Comparison of ENCODE assay signal across 13 cellular contexts in the genomic region with DNA sequence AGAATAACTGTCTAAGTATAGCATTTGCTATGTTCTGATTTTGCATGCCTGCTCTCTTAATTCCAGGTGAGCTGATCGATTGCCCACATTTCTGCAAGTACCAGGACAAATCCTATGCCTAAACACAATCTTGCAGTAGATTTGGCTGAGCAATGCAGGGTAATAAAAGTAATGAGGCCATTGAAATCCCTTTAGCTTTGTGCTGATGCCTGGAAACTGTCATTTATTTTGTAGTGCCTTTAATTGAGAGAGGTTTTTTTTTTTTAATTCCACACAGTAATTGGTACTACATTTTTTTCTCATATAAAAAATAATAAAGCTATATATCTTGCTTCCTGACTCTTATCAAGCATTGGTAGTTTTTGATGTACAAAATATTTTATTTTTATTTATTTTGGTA.
A peak's percentile ranks its signal among the peaks of the same experiment; 100 is the strongest.
DNase-seq lines count a peak whose midpoint lies in the region; ATAC-seq lines count a peak whose summit lies in the region.
"Had no signal": no experiment of that assay in that cellular context is flagged by ENCODE, and none has a peak within 500 bp of the region (broad histone marks: within the 10 kb centered on the region; RNA-seq: fewer than 3 reads in every experiment).

No MANE protein-coding gene starts in this region.

- ATAC-seq in GM21390 (IDR thresholded peaks at IDR 0.05; ENCODE audit: unreplicated experiment) = no peak
- ATAC-seq: SK-N-SH treated with all-trans-retinoic acid at 6 μM for 48 hours had no signal

- DNase-seq in DMS153 treated with DMSO at 0.1 percent for 48 hours (lab: John Stamatoyannopoulos, UW; ENCODE audit: unreplicated experiment) (peak; percentile 84), NCI-H1105 treated with DMSO at 0.1 percent for 48 hours (lab: John Stamatoyannopoulos, UW) (peak; percentile 99), NCI-H2081 (lab: John Stamatoyannopoulos, UW) (peak; percentile 42 to 83), NCI-H748 treated with DMSO at 0.1 percent for 48 hours (lab: John Stamatoyannopoulos, UW) (peak; percentile 86), NCI-H2171 treated with DMSO at 0.1 percent for 48 hours (lab: John Stamatoyannopoulos, UW) (no peak), medulla oblongata (ENCODE audit: extremely low spot score) (no peak), HPDE6-E6E7 (ENCODE audit: extremely low spot score) (no peak)
- DNase-seq: CD8-positive, alpha-beta memory T cell; EL; GOT3; HFFc6 had no signal

Comparison
In these comparisons a context has a peak if more than half of its experiments do, and no peak if none do; other contexts are left out.
1. DNase-seq: peak in DMS153 treated with DMSO at 0.1 percent for 48 hours (single experiment), NCI-H1105 treated with DMSO at 0.1 percent for 48 hours (single experiment), NCI-H2081 (2 of 2) and NCI-H748 treated with DMSO at 0.1 percent for 48 hours (single experiment); none in NCI-H2171 treated with DMSO at 0.1 percent for 48 hours (single experiment), medulla oblongata (single experiment) and HPDE6-E6E7 (single experiment).